3 cellular contexts compared by ENCODE assay signal in genomic region chr3:170405101-170405500, GRCh38. TPM values are rescaled to one million over a fixed set of nuclear protein-coding genes. Genes with fewer than 3 reads are reported as not detected.
"Had no signal": no experiment of that assay in that cellular context is flagged by ENCODE, and none has a peak within 500 bp of the region (broad histone marks: within the 10 kb centered on the region; RNA-seq: fewer than 3 reads in every experiment).

No MANE protein-coding gene starts in this region.

- H3K4me3 ChIP-seq: GM12878 had no signal

- ATAC-seq: GM12878 had no signal

- DNase-seq: GDM1, GF-D8 had no signal

RNA-seq across cellular contexts. Expression of gene CLDN11, which starts 13.6 kb away (rescaled TPM):
- polyA plus RNA-seq: GM12878 had no signal
